ENCODE assay signal across 9 cellular contexts in genomic region chr12:45257185-45257585, GRCh38. TPM values are rescaled to one million over a fixed set of nuclear protein-coding genes. Genes with fewer than 3 reads are reported as not detected.
DNase-seq lines count a peak whose midpoint lies in the region; ATAC-seq lines count a peak whose summit lies in the region.
"Had no signal": no experiment of that assay in that cellular context is flagged by ENCODE, and none has a peak within 500 bp of the region (broad histone marks: within the 10 kb centered on the region; RNA-seq: fewer than 3 reads in every experiment).

No MANE protein-coding gene starts in this region.

- no peaks in the 10 kb centered on the region for H3K27me3 Mint-ChIP-seq in memory B cell

- H3K4me3 Mint-ChIP-seq in memory B cell = no peak overlapping the region

- no peak for DNase-seq in memory B cell (ENCODE audit: low spot score in 2 of 2)
- no peak for DNase-seq in occipital lobe (lab: John Stamatoyannopoulos, UW)
- no peak for DNase-seq in activated CD4-positive, alpha-beta T cell treated with anti-CD3 and anti-CD28 coated beads for 48 hours
- DNase-seq in activated gamma-delta T cell (lab: John Stamatoyannopoulos, UW) = no peak
- DNase-seq in hypothalamus (lab: John Stamatoyannopoulos, UW) = no peak
- DNase-seq: T-helper 1 cell had no signal

- peak overlapping the region; percentile 1 for H3K27ac Mint-ChIP-seq in memory B cell

- H3K36me3 Mint-ChIP-seq in memory B cell = peaks cover 15% of the 10 kb centered on the region

- H3K9me3 Mint-ChIP-seq in memory B cell = no peaks in the 10 kb centered on the region

- ATAC-seq in GM18499 (IDR thresholded peaks at IDR 0.05; ENCODE audit: insufficient read depth, unreplicated experiment) (peak; percentile 79), GM21723 (IDR thresholded peaks at IDR 0.05; ENCODE audit: unreplicated experiment) (peak; percentile 80), HG03571 (IDR thresholded peaks at IDR 0.05; ENCODE audit: unreplicated experiment) (peak; percentile 75), memory B cell (ENCODE audit: low read depth) (peak; percentile 42)

- peaks cover 17% of the 10 kb centered on the region for H3K4me1 Mint-ChIP-seq in memory B cell

RNA-seq across cellular contexts. Expression of gene ANO6, which starts 41.3 kb away (rescaled TPM):
- total RNA-seq in occipital lobe = 15.3 TPM
